Comparison of ENCODE assay signal across 1 cellular context in the genomic region with DNA sequence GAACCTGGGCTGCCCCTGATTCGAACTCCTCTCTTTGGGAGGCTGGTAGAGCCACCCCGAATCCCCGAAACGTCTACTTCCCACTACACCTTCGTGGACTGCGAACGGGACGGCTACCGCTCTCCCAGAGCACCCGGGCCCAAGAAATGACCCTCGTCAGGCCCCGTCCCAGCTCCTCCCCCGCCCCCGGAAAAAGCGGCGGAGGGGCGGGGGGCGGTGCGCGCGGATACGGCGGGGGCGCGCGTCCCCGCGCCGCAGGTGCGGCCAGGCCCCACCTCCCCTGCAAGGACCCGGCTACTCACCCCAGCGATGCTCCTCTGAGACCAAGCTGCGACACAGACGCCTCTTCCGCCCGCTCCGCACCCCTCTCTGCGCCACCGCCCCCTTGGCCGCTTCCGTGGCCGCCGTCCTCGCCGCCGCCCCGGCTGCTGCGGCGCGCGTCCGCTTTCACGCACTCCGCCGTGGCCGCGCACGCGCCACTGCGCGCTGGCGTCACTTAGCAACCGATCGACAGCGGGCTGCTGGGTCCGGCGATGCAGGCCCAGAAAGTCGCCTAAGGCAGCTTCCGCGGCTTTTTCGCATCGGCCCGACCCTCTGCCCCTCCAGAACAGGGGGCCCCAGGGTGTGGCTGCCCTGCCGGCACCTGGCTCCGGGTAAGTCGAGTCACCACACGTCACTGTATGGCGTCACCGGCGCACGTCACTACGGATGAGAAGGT.
TF ChIP-seq lines count a peak whose summit lies in the region.

A gene (minus strand): TSS at position 432 of the 718 bp plus-strand sequence.

TF ChIP-seq in K562, 482 proteins besides CTCF, POLR2A, EP300 and RAD21 (continued from another document and continues in another):
- TF ChIP-seq, protein P1, sequence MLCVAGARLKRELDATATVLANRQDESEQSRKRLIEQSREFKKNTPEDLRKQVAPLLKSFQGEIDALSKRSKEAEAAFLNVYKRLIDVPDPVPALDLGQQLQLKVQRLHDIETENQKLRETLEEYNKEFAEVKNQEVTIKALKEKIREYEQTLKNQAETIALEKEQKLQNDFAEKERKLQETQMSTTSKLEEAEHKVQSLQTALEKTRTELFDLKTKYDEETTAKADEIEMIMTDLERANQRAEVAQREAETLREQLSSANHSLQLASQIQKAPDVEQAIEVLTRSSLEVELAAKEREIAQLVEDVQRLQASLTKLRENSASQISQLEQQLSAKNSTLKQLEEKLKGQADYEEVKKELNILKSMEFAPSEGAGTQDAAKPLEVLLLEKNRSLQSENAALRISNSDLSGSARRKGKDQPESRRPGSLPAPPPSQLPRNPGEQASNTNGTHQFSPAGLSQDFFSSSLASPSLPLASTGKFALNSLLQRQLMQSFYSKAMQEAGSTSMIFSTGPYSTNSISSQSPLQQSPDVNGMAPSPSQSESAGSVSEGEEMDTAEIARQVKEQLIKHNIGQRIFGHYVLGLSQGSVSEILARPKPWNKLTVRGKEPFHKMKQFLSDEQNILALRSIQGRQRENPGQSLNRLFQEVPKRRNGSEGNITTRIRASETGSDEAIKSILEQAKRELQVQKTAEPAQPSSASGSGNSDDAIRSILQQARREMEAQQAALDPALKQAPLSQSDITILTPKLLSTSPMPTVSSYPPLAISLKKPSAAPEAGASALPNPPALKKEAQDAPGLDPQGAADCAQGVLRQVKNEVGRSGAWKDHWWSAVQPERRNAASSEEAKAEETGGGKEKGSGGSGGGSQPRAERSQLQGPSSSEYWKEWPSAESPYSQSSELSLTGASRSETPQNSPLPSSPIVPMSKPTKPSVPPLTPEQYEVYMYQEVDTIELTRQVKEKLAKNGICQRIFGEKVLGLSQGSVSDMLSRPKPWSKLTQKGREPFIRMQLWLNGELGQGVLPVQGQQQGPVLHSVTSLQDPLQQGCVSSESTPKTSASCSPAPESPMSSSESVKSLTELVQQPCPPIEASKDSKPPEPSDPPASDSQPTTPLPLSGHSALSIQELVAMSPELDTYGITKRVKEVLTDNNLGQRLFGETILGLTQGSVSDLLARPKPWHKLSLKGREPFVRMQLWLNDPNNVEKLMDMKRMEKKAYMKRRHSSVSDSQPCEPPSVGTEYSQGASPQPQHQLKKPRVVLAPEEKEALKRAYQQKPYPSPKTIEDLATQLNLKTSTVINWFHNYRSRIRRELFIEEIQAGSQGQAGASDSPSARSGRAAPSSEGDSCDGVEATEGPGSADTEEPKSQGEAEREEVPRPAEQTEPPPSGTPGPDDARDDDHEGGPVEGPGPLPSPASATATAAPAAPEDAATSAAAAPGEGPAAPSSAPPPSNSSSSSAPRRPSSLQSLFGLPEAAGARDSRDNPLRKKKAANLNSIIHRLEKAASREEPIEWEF (CRISPR knock-in tag; IDR thresholded peaks at IDR 0.05), result no peak
- TF ChIP-seq, protein P2, sequence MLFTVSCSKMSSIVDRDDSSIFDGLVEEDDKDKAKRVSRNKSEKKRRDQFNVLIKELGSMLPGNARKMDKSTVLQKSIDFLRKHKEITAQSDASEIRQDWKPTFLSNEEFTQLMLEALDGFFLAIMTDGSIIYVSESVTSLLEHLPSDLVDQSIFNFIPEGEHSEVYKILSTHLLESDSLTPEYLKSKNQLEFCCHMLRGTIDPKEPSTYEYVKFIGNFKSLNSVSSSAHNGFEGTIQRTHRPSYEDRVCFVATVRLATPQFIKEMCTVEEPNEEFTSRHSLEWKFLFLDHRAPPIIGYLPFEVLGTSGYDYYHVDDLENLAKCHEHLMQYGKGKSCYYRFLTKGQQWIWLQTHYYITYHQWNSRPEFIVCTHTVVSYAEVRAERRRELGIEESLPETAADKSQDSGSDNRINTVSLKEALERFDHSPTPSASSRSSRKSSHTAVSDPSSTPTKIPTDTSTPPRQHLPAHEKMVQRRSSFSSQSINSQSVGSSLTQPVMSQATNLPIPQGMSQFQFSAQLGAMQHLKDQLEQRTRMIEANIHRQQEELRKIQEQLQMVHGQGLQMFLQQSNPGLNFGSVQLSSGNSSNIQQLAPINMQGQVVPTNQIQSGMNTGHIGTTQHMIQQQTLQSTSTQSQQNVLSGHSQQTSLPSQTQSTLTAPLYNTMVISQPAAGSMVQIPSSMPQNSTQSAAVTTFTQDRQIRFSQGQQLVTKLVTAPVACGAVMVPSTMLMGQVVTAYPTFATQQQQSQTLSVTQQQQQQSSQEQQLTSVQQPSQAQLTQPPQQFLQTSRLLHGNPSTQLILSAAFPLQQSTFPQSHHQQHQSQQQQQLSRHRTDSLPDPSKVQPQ (CRISPR knock-in tag; IDR thresholded peaks at IDR 0.05; ENCODE audit: borderline replicate concordance), result no peak
- TF ChIP-seq, protein P3, sequence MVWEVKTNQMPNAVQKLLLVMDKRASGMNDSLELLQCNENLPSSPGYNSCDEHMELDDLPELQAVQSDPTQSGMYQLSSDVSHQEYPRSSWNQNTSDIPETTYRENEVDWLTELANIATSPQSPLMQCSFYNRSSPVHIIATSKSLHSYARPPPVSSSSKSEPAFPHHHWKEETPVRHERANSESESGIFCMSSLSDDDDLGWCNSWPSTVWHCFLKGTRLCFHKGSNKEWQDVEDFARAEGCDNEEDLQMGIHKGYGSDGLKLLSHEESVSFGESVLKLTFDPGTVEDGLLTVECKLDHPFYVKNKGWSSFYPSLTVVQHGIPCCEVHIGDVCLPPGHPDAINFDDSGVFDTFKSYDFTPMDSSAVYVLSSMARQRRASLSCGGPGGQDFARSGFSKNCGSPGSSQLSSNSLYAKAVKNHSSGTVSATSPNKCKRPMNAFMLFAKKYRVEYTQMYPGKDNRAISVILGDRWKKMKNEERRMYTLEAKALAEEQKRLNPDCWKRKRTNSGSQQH (CRISPR knock-in tag; IDR thresholded peaks at IDR 0.05), result no peak
- TF ChIP-seq TGIF2 (CRISPR knock-in tag; IDR thresholded peaks at IDR 0.05), result no peak
- no peak for TF ChIP-seq RBM34 (IDR thresholded peaks at IDR 0.05; ENCODE audit: borderline replicate concordance, insufficient read depth, low read length)
- TF ChIP-seq PHTF2 (CRISPR knock-in tag; IDR thresholded peaks at IDR 0.05), result no peak
- TF ChIP-seq, protein P4, sequence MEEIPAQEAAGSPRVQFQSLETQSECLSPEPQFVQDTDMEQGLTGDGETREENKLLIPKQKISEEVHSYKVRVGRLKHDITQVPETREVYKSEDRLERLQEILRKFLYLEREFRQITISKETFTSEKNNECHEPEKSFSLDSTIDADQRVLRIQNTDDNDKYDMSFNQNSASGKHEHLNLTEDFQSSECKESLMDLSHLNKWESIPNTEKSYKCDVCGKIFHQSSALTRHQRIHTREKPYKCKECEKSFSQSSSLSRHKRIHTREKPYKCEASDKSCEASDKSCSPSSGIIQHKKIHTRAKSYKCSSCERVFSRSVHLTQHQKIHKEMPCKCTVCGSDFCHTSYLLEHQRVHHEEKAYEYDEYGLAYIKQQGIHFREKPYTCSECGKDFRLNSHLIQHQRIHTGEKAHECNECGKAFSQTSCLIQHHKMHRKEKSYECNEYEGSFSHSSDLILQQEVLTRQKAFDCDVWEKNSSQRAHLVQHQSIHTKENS (CRISPR knock-in tag; IDR thresholded peaks at IDR 0.05), result no peak
- no peak for TF ChIP-seq IRF2 (CRISPR knock-in tag; IDR thresholded peaks at IDR 0.05)
- TF ChIP-seq, protein P5, sequence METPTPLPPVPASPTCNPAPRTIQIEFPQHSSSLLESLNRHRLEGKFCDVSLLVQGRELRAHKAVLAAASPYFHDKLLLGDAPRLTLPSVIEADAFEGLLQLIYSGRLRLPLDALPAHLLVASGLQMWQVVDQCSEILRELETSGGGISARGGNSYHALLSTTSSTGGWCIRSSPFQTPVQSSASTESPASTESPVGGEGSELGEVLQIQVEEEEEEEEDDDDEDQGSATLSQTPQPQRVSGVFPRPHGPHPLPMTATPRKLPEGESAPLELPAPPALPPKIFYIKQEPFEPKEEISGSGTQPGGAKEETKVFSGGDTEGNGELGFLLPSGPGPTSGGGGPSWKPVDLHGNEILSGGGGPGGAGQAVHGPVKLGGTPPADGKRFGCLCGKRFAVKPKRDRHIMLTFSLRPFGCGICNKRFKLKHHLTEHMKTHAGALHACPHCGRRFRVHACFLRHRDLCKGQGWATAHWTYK (CRISPR knock-in tag; IDR thresholded peaks at IDR 0.05), result peak; percentile 77
- TF ChIP-seq FOXA1 (IDR thresholded peaks at IDR 0.05; ENCODE audit: borderline replicate concordance), result no peak
- TF ChIP-seq, protein P6, sequence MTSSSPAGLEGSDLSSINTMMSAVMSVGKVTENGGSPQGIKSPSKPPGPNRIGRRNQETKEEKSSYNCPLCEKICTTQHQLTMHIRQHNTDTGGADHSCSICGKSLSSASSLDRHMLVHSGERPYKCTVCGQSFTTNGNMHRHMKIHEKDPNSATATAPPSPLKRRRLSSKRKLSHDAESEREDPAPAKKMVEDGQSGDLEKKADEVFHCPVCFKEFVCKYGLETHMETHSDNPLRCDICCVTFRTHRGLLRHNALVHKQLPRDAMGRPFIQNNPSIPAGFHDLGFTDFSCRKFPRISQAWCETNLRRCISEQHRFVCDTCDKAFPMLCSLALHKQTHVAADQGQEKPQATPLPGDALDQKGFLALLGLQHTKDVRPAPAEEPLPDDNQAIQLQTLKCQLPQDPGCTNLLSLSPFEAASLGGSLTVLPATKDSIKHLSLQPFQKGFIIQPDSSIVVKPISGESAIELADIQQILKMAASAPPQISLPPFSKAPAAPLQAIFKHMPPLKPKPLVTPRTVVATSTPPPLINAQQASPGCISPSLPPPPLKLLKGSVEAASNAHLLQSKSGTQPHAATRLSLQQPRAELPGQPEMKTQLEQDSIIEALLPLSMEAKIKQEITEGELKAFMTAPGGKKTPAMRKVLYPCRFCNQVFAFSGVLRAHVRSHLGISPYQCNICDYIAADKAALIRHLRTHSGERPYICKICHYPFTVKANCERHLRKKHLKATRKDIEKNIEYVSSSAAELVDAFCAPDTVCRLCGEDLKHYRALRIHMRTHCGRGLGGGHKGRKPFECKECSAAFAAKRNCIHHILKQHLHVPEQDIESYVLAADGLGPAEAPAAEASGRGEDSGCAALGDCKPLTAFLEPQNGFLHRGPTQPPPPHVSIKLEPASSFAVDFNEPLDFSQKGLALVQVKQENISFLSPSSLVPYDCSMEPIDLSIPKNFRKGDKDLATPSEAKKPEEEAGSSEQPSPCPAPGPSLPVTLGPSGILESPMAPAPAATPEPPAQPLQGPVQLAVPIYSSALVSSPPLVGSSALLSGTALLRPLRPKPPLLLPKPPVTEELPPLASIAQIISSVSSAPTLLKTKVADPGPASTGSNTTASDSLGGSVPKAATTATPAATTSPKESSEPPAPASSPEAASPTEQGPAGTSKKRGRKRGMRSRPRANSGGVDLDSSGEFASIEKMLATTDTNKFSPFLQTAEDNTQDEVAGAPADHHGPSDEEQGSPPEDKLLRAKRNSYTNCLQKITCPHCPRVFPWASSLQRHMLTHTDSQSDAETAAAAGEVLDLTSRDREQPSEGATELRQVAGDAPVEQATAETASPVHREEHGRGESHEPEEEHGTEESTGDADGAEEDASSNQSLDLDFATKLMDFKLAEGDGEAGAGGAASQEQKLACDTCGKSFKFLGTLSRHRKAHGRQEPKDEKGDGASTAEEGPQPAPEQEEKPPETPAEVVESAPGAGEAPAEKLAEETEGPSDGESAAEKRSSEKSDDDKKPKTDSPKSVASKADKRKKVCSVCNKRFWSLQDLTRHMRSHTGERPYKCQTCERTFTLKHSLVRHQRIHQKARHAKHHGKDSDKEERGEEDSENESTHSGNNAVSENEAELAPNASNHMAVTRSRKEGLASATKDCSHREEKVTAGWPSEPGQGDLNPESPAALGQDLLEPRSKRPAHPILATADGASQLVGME (CRISPR knock-in tag; IDR thresholded peaks at IDR 0.05), result no peak
- no peak for TF ChIP-seq PTTG1 (tag; IDR thresholded peaks at IDR 0.05; ENCODE audit: low read depth)
- TF ChIP-seq PHB2 (IDR thresholded peaks at IDR 0.05; ENCODE audit: low read depth), result no peak
- no peak for TF ChIP-seq HNRNPH1 (optimal IDR thresholded peaks at IDR 0.05; ENCODE audit: low read depth, low read length)
- TF ChIP-seq ZNF766 (CRISPR knock-in tag; conservative IDR thresholded peaks at IDR 0.05), result peak; percentile 91
- TF ChIP-seq MBD2 (IDR thresholded peaks at IDR 0.05; ENCODE audit: borderline replicate concordance, low read depth), result no peak
- TF ChIP-seq, protein P7, sequence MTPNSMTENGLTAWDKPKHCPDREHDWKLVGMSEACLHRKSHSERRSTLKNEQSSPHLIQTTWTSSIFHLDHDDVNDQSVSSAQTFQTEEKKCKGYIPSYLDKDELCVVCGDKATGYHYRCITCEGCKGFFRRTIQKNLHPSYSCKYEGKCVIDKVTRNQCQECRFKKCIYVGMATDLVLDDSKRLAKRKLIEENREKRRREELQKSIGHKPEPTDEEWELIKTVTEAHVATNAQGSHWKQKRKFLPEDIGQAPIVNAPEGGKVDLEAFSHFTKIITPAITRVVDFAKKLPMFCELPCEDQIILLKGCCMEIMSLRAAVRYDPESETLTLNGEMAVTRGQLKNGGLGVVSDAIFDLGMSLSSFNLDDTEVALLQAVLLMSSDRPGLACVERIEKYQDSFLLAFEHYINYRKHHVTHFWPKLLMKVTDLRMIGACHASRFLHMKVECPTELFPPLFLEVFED (CRISPR knock-in tag; conservative IDR thresholded peaks at IDR 0.05), result no peak
- TF ChIP-seq, protein P8, sequence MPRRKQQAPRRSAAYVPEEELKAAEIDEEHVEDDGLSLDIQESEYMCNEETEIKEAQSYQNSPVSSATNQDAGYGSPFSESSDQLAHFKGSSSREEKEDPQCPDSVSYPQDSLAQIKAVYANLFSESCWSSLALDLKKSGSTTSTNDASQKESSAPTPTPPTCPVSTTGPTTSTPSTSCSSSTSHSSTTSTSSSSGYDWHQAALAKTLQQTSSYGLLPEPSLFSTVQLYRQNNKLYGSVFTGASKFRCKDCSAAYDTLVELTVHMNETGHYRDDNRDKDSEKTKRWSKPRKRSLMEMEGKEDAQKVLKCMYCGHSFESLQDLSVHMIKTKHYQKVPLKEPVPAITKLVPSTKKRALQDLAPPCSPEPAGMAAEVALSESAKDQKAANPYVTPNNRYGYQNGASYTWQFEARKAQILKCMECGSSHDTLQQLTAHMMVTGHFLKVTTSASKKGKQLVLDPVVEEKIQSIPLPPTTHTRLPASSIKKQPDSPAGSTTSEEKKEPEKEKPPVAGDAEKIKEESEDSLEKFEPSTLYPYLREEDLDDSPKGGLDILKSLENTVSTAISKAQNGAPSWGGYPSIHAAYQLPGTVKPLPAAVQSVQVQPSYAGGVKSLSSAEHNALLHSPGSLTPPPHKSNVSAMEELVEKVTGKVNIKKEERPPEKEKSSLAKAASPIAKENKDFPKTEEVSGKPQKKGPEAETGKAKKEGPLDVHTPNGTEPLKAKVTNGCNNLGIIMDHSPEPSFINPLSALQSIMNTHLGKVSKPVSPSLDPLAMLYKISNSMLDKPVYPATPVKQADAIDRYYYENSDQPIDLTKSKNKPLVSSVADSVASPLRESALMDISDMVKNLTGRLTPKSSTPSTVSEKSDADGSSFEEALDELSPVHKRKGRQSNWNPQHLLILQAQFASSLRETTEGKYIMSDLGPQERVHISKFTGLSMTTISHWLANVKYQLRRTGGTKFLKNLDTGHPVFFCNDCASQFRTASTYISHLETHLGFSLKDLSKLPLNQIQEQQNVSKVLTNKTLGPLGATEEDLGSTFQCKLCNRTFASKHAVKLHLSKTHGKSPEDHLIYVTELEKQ (CRISPR knock-in tag; IDR thresholded peaks at IDR 0.05), result no peak
- no peak for TF ChIP-seq ZNF324 (CRISPR knock-in tag; IDR thresholded peaks at IDR 0.05)
- no peak for TF ChIP-seq SRSF3 (IDR thresholded peaks at IDR 0.05; ENCODE audit: insufficient read depth, low read length)
- no peak; the same call in 1 of the 2 replicates for TF ChIP-seq SIN3B (IDR thresholded peaks at IDR 0.05; ENCODE audit: low read depth)
- TF ChIP-seq RBM25 (IDR thresholded peaks at IDR 0.05; ENCODE audit: low read depth, low read length, severe bottlenecking), result no peak
- TF ChIP-seq SMARCE1 (IDR thresholded peaks at IDR 0.05), result no peak
- TF ChIP-seq ARID1B (IDR thresholded peaks at IDR 0.05), result no peak
